13 cellular contexts compared by ENCODE assay signal in the genomic region with DNA sequence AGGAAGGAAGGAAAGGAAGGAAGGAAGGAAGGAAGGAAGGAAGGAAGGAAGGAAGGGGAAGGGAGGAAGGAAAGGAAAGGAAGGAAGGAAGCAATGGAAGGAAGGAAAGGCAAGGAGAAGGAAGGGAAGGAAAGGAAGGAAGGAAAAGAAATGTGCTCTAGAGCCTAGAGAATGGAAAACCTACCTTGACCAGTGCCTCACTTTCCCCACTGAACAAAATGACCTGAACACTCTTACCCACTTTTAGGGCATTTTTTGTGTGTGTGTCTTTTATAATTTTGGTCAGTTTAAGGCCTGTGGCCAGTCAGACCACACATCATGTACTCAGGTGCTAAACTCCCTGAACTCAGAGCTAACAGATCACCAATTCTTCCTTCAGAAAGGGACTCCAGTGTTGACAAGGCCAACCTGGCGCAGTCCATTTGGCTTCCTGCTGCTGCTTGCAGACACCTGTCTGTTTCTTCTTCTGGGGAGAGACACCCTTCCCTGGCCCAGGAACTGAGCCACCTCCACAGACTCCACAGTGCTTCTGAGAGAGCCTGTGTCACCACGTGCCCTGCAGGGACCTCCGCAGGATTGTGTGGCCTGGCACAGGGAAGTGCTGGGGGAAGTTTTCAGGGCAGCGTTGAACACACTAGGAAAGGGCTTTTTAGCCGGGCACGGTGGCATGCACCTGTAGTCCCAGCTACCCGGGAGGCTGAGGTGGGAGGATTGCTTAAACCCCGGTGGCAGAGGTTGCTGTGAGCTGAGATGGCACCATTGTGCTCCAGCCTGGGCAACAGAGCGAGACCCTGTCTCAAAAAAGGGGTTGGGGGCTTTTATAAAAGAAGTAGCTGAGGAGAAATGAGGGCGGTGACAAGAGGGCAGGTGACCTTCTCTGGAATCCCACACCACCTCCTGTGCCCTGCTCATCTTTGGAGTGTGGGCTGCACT. TPM values are rescaled to one million over a fixed set of nuclear protein-coding genes. Genes with fewer than 3 reads are reported as not detected.
A peak's percentile ranks its signal among the peaks of the same experiment; 100 is the strongest.
DNase-seq lines count a peak whose midpoint lies in the region; ATAC-seq lines count a peak whose summit lies in the region.
"Had no signal": no experiment of that assay in that cellular context is flagged by ENCODE, and none has a peak within 500 bp of the region (broad histone marks: within the 10 kb centered on the region; RNA-seq: fewer than 3 reads in every experiment).

No MANE protein-coding gene starts in this region.

- H3K4me2 ChIP-seq in BLaER1 treated with 17β-estradiol and CSF1 and Interleukin-3, amounts not matched to agents 10 nM and 100 nM, result peak overlapping the region in 6 of 11 experiments; percentile 42 to 75 (median 68); a peak in 11 of 22 replicates
- no peak overlapping the region for H3K4me2 ChIP-seq in mesenchymal stem cell (ENCODE audit: low read length, poor library complexity, severe bottlenecking)

- peaks cover 0 to 29% (median 16%) of the 10 kb centered on the region in 10 experiments; a peak in 16 of 20 replicates for H3K4me1 ChIP-seq in BLaER1 treated with 17β-estradiol and CSF1 and Interleukin-3, amounts not matched to agents 10 nM and 100 nM
- H3K4me1 ChIP-seq in mesenchymal stem cell (ENCODE audit: control insufficient read depth, insufficient read depth, low read depth, low read length), result peaks cover 17% of the 10 kb centered on the region
- H3K4me1 ChIP-seq: BE2C had no signal

- H4K20me1 ChIP-seq in BLaER1 treated with 17β-estradiol and CSF1 and Interleukin-3, amounts not matched to agents 10 nM and 100 nM, result no peaks in the 10 kb centered on the region

- intact Hi-C loops in sciatic nerve (cut with DNase I), result no loop called here

- H3K36me3 Mint-ChIP-seq in activated CD4-positive, alpha-beta T cell treated with anti-CD3 and anti-CD28 coated beads, Interleukin-2, amount 10 ng/mL, durations not matched to agents 7 days and 5 days (ENCODE audit: low read depth), result no peaks in the 10 kb centered on the region
- H3K36me3 Mint-ChIP-seq: CD8-positive, alpha-beta memory T cell had no signal

- H4K8ac ChIP-seq in mesenchymal stem cell (ENCODE audit: low read length), result no peak overlapping the region

- H2BK120ac ChIP-seq in mesenchymal stem cell (ENCODE audit: low read depth, low read length), result no peak overlapping the region

- H2AFZ ChIP-seq in mesenchymal stem cell (ENCODE audit: low read depth, low read length), result no peak overlapping the region
- H2AFZ ChIP-seq: GM23248 had no signal

- H3K4me1 Mint-ChIP-seq in activated CD4-positive, alpha-beta T cell treated with anti-CD3 and anti-CD28 coated beads, Interleukin-2, amount 10 ng/mL, durations not matched to agents 7 days and 5 days, result no peaks in the 10 kb centered on the region
- H3K4me1 Mint-ChIP-seq: CD8-positive, alpha-beta memory T cell had no signal

- H3K14ac ChIP-seq in mesenchymal stem cell (ENCODE audit: low read length in 2 of 2), result no peak overlapping the region

- H3K18ac ChIP-seq in mesenchymal stem cell (ENCODE audit: low read depth in 1 of 2, low read length in 2 of 2), result no peak overlapping the region

- no peaks in the 10 kb centered on the region for H3K9me3 Mint-ChIP-seq in activated CD4-positive, alpha-beta T cell treated with anti-CD3 and anti-CD28 coated beads, Interleukin-2, amount 10 ng/mL, durations not matched to agents 7 days and 5 days
- H3K9me3 Mint-ChIP-seq: CD8-positive, alpha-beta memory T cell; IgD-negative memory B cell had no signal

- WGBS in mesenchymal stem cell, result 95% methylated on average over 9 of the region's 10 CpGs

- no peaks in the 10 kb centered on the region for H3K27me3 ChIP-seq in BLaER1 treated with 17β-estradiol and CSF1 and Interleukin-3, amounts not matched to agents 10 nM and 100 nM
- peaks cover 0 to 37% of the 10 kb centered on the region in 2 experiments for H3K27me3 ChIP-seq in mesenchymal stem cell (ENCODE audit: control insufficient read depth in 1 of 2, insufficient read depth in 1 of 2, low read length in 2 of 2)
- H3K27me3 ChIP-seq: BE2C had no signal

- no peak overlapping the region for H4K91ac ChIP-seq in mesenchymal stem cell (ENCODE audit: low read length)

- no peak overlapping the region for H3K4me3 ChIP-seq in BLaER1 treated with 17β-estradiol and CSF1 and Interleukin-3, amounts not matched to agents 10 nM and 100 nM
- no peak overlapping the region for H3K4me3 ChIP-seq in SK-N-MC
- H3K4me3 ChIP-seq in mesenchymal stem cell (ENCODE audit: insufficient read depth in 1 of 2, low read depth in 1 of 2, low read length in 2 of 2), result peak overlapping the region in 1 of 2 experiments; percentile 10
- H3K4me3 ChIP-seq: GM23248 had no signal

- no peak overlapping the region for H2BK5ac ChIP-seq in mesenchymal stem cell (ENCODE audit: low read depth, low read length, poor library complexity, severe bottlenecking)

- ATAC-seq in sciatic nerve (peak; percentile 13), HG02642 (IDR thresholded peaks at IDR 0.05; ENCODE audit: poor library complexity, unreplicated experiment) (no peak)

- no peak overlapping the region for H3K9ac ChIP-seq in BLaER1 treated with 17β-estradiol and CSF1 and Interleukin-3, amounts not matched to agents 10 nM and 100 nM
- H3K9ac ChIP-seq in SK-N-MC (ENCODE audit: insufficient read length) (no peak overlapping the region), mesenchymal stem cell (ENCODE audit: low read length) (no peak overlapping the region)
- H3K9ac ChIP-seq: GM23248 had no signal

- POLR2A ChIA-PET in activated CD4-positive, alpha-beta T cell treated with anti-CD3 and anti-CD28 coated beads, Interleukin-2, amount 10 ng/mL, durations not matched to agents 7 days and 5 days (lab: Charles Lee), result no interaction called here

- H2BK12ac ChIP-seq in mesenchymal stem cell (ENCODE audit: low read length in 2 of 2), result no peak overlapping the region

- no peaks in the 10 kb centered on the region for H3K36me3 ChIP-seq in BLaER1 treated with 17β-estradiol and CSF1 and Interleukin-3, amounts not matched to agents 10 nM and 100 nM
- H3K36me3 ChIP-seq in SK-N-MC (ENCODE audit: insufficient read depth, low read length) (no peaks in the 10 kb centered on the region), mesenchymal stem cell (ENCODE audit: control insufficient read depth in 1 of 2, insufficient read depth in 2 of 2, low read depth in 1 of 2, low read length in 2 of 2) (no peaks in the 10 kb centered on the region)
- H3K36me3 ChIP-seq: BE2C had no signal

- no peak overlapping the region for H3K4ac ChIP-seq in mesenchymal stem cell (ENCODE audit: low read depth in 1 of 2, low read length in 2 of 2)

- DNase-seq in SK-N-MC (ENCODE audit: low read depth, low spot score) (no peak), mesenchymal stem cell (no peak), sciatic nerve (ENCODE audit: low spot score) (no peak)
- no peak for DNase-seq in activated CD4-positive, alpha-beta T cell treated with anti-CD3 and anti-CD28 coated beads, Interleukin-2, amount 10 ng/mL, durations not matched to agents 7 days and 5 days
- DNase-seq in effector CD8-positive, alpha-beta T cell (lab: John Stamatoyannopoulos, UW), result no peak
- DNase-seq: BE2C; CD8-positive, alpha-beta memory T cell; GF-D8; GM23248; H7 had no signal

- no peak overlapping the region for H3K4me3 Mint-ChIP-seq in activated CD4-positive, alpha-beta T cell treated with anti-CD3 and anti-CD28 coated beads, Interleukin-2, amount 10 ng/mL, durations not matched to agents 7 days and 5 days
- H3K4me3 Mint-ChIP-seq: CD8-positive, alpha-beta memory T cell; IgD-negative memory B cell had no signal

- CTCF ChIA-PET in activated CD4-positive, alpha-beta T cell treated with anti-CD3 and anti-CD28 coated beads, Interleukin-2, amount 10 ng/mL, durations not matched to agents 7 days and 5 days (lab: Charles Lee), result no interaction called here

- no peak overlapping the region for H2BK15ac ChIP-seq in mesenchymal stem cell (ENCODE audit: low read depth, poor library complexity, severe bottlenecking)

- H3K27ac ChIP-seq in BLaER1 treated with 17β-estradiol and CSF1 and Interleukin-3, amounts not matched to agents 10 nM and 100 nM, result no peak overlapping the region
- H3K27ac ChIP-seq in SK-N-MC, result peak overlapping the region; percentile 77
- no peak overlapping the region for H3K27ac ChIP-seq in mesenchymal stem cell (ENCODE audit: low read length, poor library complexity, severe bottlenecking)
- H3K27ac ChIP-seq: GM23248 had no signal

- H3K79me1 ChIP-seq in mesenchymal stem cell (replicated peaks; ENCODE audit: low read length, poor library complexity, severe bottlenecking), result no peaks in the 10 kb centered on the region

- H3K23ac ChIP-seq in mesenchymal stem cell (ENCODE audit: low read length in 2 of 2), result no peak overlapping the region

- no peak overlapping the region for H3K27ac Mint-ChIP-seq in activated CD4-positive, alpha-beta T cell treated with anti-CD3 and anti-CD28 coated beads, Interleukin-2, amount 10 ng/mL, durations not matched to agents 7 days and 5 days

- H3K9me3 ChIP-seq in BLaER1 treated with 17β-estradiol and CSF1 and Interleukin-3, amounts not matched to agents 10 nM and 100 nM (replicated peaks in 1 of 11), result no peaks in the 10 kb centered on the region
- no peaks in the 10 kb centered on the region for H3K9me3 ChIP-seq in SK-N-MC (ENCODE audit: low read depth, low read length)
- H3K9me3 ChIP-seq in mesenchymal stem cell (ENCODE audit: control insufficient read depth, low read length), result no peaks in the 10 kb centered on the region
- H3K9me3 ChIP-seq: BE2C had no signal

- H2AK5ac ChIP-seq in mesenchymal stem cell (ENCODE audit: low read length, severe bottlenecking), result peak overlapping the region; percentile 58

- H3K27me3 Mint-ChIP-seq in activated CD4-positive, alpha-beta T cell treated with anti-CD3 and anti-CD28 coated beads, Interleukin-2, amount 10 ng/mL, durations not matched to agents 7 days and 5 days, result no peaks in the 10 kb centered on the region
- H3K27me3 Mint-ChIP-seq: CD8-positive, alpha-beta memory T cell; IgD-negative memory B cell had no signal

RNA-seq across cellular contexts. Expression of a gene that starts 57.2 kb away (rescaled TPM):
- polyA plus RNA-seq in mesenchymal stem cell (2013, experiment 1 of 2), result 92.2 TPM
- polyA plus RNA-seq in mesenchymal stem cell (2013, experiment 2 of 2), result 94.3 TPM
- total RNA-seq in sciatic nerve, result 75.4 TPM
- total RNA-seq in activated CD4-positive, alpha-beta T cell treated with anti-CD3 and anti-CD28 coated beads, Interleukin-2, amount 10 ng/mL, durations not matched to agents 7 days and 5 days, result 10 to 100 TPM; 64.1 to 65.7 TPM
